ENCODE assay signal across 8 cellular contexts in the genomic region with DNA sequence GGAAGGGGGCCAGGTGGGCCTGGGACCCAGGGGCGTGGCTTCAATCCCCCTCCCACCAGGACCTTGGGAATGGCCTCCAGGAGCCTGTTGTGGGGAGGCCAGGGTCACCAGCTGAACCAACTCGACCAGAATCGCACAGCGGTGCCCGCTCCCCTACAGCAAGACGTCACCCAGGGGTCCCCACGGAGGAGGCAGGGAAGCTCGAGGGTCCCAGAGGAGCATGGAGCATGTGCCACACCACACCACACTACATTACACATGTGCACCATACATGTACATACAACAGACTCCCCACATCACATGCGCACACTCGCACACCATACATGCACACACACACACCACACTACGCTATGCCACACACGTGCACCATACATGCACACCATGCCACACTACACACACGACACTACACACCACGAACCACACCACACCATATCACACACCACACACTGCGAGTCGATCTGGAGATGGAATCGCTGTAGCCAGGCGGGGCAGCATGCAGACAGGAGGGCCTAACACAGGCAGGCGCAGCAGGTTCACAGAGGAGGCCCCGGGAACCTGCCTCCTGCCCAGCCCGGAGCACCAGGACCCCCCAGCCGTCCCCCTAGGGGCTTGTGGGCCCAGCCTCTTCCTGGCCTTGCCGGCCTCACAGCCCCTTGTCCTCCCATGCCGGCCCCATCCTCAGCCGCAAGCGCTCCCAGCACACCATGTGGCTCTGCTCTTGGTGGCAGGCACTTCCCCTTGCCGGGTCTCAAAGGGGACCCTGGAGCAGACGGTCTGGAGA. TPM values are rescaled to one million over a fixed set of nuclear protein-coding genes. Genes with fewer than 3 reads are reported as not detected.
DNase-seq lines count a peak whose midpoint lies in the region; ATAC-seq and TF ChIP-seq lines count a peak whose summit lies in the region.
"Had no signal": no experiment of that assay in that cellular context is flagged by ENCODE, and none has a peak within 500 bp of the region (broad histone marks: within the 10 kb centered on the region; RNA-seq: fewer than 3 reads in every experiment).

No MANE protein-coding gene starts in this region.

- DNase-seq in endothelial cell (ENCODE audit: low spot score) (no peak), A172 (ENCODE audit: low spot score) (no peak), medulla oblongata (ENCODE audit: extremely low spot score) (no peak), NCI-H146 treated with DMSO at 0.1 percent for 48 hours (lab: John Stamatoyannopoulos, UW; ENCODE audit: unreplicated experiment) (no peak)
- DNase-seq in stimulated activated naive CD8-positive, alpha-beta T cell treated with anti-CD3 and anti-CD28 coated beads, Interleukin-15, Interleukin-2, amounts not matched to agents 100 U/mL and 50 U/mL, for 24 hours = peak; percentile 27
- DNase-seq: NCI-H69 had no signal

- no peaks in the 10 kb centered on the region for H3K27me3 Mint-ChIP-seq in IgD-negative memory B cell
- peaks cover 9% of the 10 kb centered on the region for H3K27me3 Mint-ChIP-seq in endothelial cell (ENCODE audit: unreplicated experiment)

- H3K9me3 Mint-ChIP-seq in IgD-negative memory B cell (no peaks in the 10 kb centered on the region), endothelial cell (ENCODE audit: unreplicated experiment) (no peaks in the 10 kb centered on the region)

- peak overlapping the region in 2 of 3 donors; percentile 83 to 93 for H3K27ac Mint-ChIP-seq in IgD-negative memory B cell
- no peak overlapping the region for H3K27ac Mint-ChIP-seq in endothelial cell (ENCODE audit: unreplicated experiment)

- peaks cover 43 to 68% (median 57%) of the 10 kb centered on the region in 3 donors for H3K4me1 Mint-ChIP-seq in IgD-negative memory B cell
- peaks cover 20% of the 10 kb centered on the region for H3K4me1 Mint-ChIP-seq in endothelial cell (ENCODE audit: unreplicated experiment)

- H3K36me3 Mint-ChIP-seq in IgD-negative memory B cell = peaks cover 2% of the 10 kb centered on the region
- no peaks in the 10 kb centered on the region for H3K36me3 Mint-ChIP-seq in endothelial cell (ENCODE audit: low read depth, unreplicated experiment)

- TF ChIP-seq CTCF in endothelial cell (IDR thresholded peaks at IDR 0.05; ENCODE audit: unreplicated experiment) = no peak

- H3K4me3 Mint-ChIP-seq in IgD-negative memory B cell (peak overlapping the region; percentile 83 to 100 (median 98)), endothelial cell (ENCODE audit: unreplicated experiment) (peak overlapping the region; percentile 65)

- peak; percentile 14 for ATAC-seq in GM21367 (IDR thresholded peaks at IDR 0.05; ENCODE audit: unreplicated experiment)
- peak; percentile 8 for ATAC-seq in stimulated activated naive CD8-positive, alpha-beta T cell treated with anti-CD3 and anti-CD28 coated beads, Interleukin-15, Interleukin-2, amounts not matched to agents 100 U/mL and 50 U/mL, for 24 hours

RNA-seq across cellular contexts. Expression of gene ITGB2, which starts 0.6 kb away (rescaled TPM):
- polyA plus RNA-seq in IgD-negative memory B cell = 294 TPM
- total RNA-seq in endothelial cell (ENCODE audit: unreplicated experiment) = 21.3 TPM
- 0.19 and 1.2 TPM in 2 replicates for total RNA-seq in A172 (2014; rRNA removed; shearing (Covaris generic))

RNA-seq across cellular contexts. Expression of gene SLX9, which starts 19.7 kb away (rescaled TPM):
- polyA plus RNA-seq in IgD-negative memory B cell = 12.3 TPM
- 13.7 TPM for total RNA-seq in endothelial cell (ENCODE audit: unreplicated experiment)
- 33.6 and 42.6 TPM in 2 replicates for total RNA-seq in A172 (2014; rRNA removed; shearing (Covaris generic))

RNA-seq across cellular contexts. Expression of gene PTTG1IP, which starts 46.6 kb away (rescaled TPM):
- polyA plus RNA-seq in IgD-negative memory B cell = 44.7 TPM
- total RNA-seq in endothelial cell (ENCODE audit: unreplicated experiment) = 223 TPM
- total RNA-seq in A172 (2014; rRNA removed; shearing (Covaris generic)) = 637 and 713 TPM in 2 replicates

Comparison
In these comparisons a context has a peak if more than half of its experiments do, and no peak if none do; other contexts are left out.
1. RNA of gene ITGB2, which starts 0.6 kb away (total RNA-seq): 21.3 TPM in endothelial cell (single experiment); 0.19 to 1.2 TPM in A172; every median in the first group is over 10 times any median in the second.